ENCODE assay signal across 14 cellular contexts in the genomic region with DNA sequence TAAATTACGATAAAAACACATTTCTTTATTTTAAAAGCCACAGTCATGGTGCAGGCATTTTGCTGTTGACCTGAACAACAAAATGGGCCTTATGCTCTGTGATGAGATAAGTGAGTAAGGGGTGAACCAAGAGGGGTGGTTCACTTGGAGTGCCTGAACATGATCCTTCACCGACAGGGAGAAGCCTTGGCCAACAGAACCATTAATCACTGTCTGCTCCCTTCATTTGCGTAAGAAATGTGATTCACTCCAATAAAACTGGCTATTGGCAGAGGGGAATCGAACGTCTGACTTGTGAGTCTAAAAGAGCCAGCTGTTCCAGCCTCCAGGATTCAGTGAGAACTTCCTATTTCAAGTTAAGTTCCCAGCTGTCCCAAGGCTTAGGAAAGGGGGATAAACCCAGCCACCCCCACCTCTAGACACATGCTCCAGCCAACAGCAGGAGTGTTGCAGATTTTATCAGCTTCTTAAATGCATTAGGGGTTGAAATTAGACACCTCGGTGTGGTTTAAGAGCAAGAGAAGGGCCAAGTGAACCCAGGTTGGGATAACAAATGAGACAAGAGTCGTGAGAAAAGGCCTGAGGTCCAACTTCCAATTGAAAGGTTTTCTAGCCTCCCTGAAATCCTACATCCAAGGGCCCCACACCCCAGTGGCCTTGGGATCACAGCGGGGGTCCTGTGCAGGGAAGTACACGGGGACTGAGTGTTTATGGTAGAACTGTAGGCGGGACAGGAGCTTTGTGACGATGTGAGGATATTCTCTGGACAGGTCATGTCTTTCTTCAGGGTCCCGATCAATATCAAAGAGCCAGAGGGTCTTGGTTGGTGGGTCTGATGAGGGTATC.
DNase-seq lines count a peak whose midpoint lies in the region; ATAC-seq and TF ChIP-seq lines count a peak whose summit lies in the region.
"Had no signal": no experiment of that assay in that cellular context is flagged by ENCODE, and none has a peak within 500 bp of the region (broad histone marks: within the 10 kb centered on the region; RNA-seq: fewer than 3 reads in every experiment).

No MANE protein-coding gene starts in this region.

- peak; percentile 69 for ATAC-seq in gastroesophageal sphincter
- peak; percentile 47 to 67 for ATAC-seq in upper lobe of left lung (ENCODE audit: low FRiP score in 2 of 2)
- ATAC-seq in GM18909 (IDR thresholded peaks at IDR 0.05; ENCODE audit: poor library complexity, unreplicated experiment), result no peak

- no peak overlapping the region for H3K4me2 ChIP-seq in SK-N-SH
- H3K4me2 ChIP-seq: neural progenitor cell had no signal

- no peak overlapping the region for H3K9ac ChIP-seq in SK-N-SH
- H3K9ac ChIP-seq: neural progenitor cell had no signal

- DNase-seq in MCF 10A (ENCODE audit: unreplicated experiment), result peak; percentile 87
- DNase-seq in breast epithelium (ENCODE audit: low spot score in 2 of 2), result no peak
- DNase-seq in SK-N-SH, result no peak
- DNase-seq in upper lobe of left lung, result no peak
- DNase-seq in tibial nerve (ENCODE audit: low spot score in 2 of 2), result no peak
- DNase-seq in Calu3, result no peak
- DNase-seq: activated gamma-delta T cell treated with Interleukin-2 at 50 U/mL for 16 hours; dorsolateral prefrontal cortex; NCI-H2081; RPMI8226; stimulated activated CD4-positive, alpha-beta T cell treated with anti-CD3 and anti-CD28 coated beads, Interleukin-2, amount 100 ng/mL, for 48 hours had no signal

- H3K27ac Mint-ChIP-seq in MCF 10A (ENCODE audit: low read depth, unreplicated experiment), result peak overlapping the region; percentile 16
- H3K27ac Mint-ChIP-seq in Calu3 (ENCODE audit: unreplicated experiment), result no peak overlapping the region
- H3K27ac Mint-ChIP-seq: neural progenitor cell had no signal

- peaks cover 0 to 4% of the 10 kb centered on the region in 2 donors for H3K9me3 ChIP-seq in breast epithelium
- 0 out of 2 replicates have a peak, but pooled peaks cover 3% of the 10 kb centered on the region for H3K9me3 ChIP-seq in SK-N-SH
- H3K9me3 ChIP-seq in gastroesophageal sphincter, result peaks cover 0 to 9% (median 0%) of the 10 kb centered on the region in 3 donors
- H3K9me3 ChIP-seq in upper lobe of left lung, result no peaks in the 10 kb centered on the region
- H3K9me3 ChIP-seq in tibial nerve, result peaks cover 0 to 6% (median 0%) of the 10 kb centered on the region in 4 donors

- H3K9me3 Mint-ChIP-seq in MCF 10A (ENCODE audit: unreplicated experiment), result no peaks in the 10 kb centered on the region
- H3K9me3 Mint-ChIP-seq in Calu3 (ENCODE audit: low read depth, unreplicated experiment), result no peaks in the 10 kb centered on the region
- H3K9me3 Mint-ChIP-seq: neural progenitor cell had no signal

- CTCF ChIA-PET in MCF 10A (lab: Yijun Ruan, JAX) (interaction anchor here (0.6 to 1.0 kb wide), 4 partner anchors 83 to 374 kb away, joined by 3 to 4 read pairs (median 3); no protein-coding TSS in a partner anchor), SK-N-SH (lab: Yijun Ruan, JAX) (no interaction called here), Calu3 (lab: Charles Lee) (no interaction called here)

- H3K27me3 ChIP-seq in breast epithelium (no peaks in the 10 kb centered on the region), SK-N-SH (ENCODE audit: insufficient read depth) (no peaks in the 10 kb centered on the region), gastroesophageal sphincter (no peaks in the 10 kb centered on the region), upper lobe of left lung (no peaks in the 10 kb centered on the region), tibial nerve (no peaks in the 10 kb centered on the region)
- H3K27me3 ChIP-seq: dorsolateral prefrontal cortex, neural progenitor cell had no signal

- WGBS in SK-N-SH (ENCODE audit: low lambda C conversion rate), result 65% methylated on average over 12 of the region's 12 CpGs
- WGBS in gastroesophageal sphincter (ENCODE audit: low coverage in 1 of 2), 2 donors, result 51 to 90% methylated on average over 9 to 11 of the region's 12 CpGs
- 75 to 79% methylated on average over 12 of the region's 12 CpGs for WGBS in upper lobe of left lung, 2 donors
- 77 to 81% methylated on average over 12 of the region's 12 CpGs for WGBS in tibial nerve, 2 donors

- intact Hi-C loops in MCF 10A (cut with micrococcal nuclease) (loop anchor here (10.0 kb wide), 1 partner anchor 135 kb away; a partner anchor contains a TSS), breast epithelium (cut with DNase I; ENCODE audit: low total_unique reads) (no loop called here), Calu3 (cut with micrococcal nuclease; ENCODE audit: unreplicated experiment) (no loop called here)

- TF ChIP-seq CTCF in MCF 10A (IDR thresholded peaks at IDR 0.05; ENCODE audit: unreplicated experiment) (no peak), breast epithelium (IDR thresholded peaks at IDR 0.05) (no peak), SK-N-SH (IDR thresholded peaks at IDR 0.05) (no peak), gastroesophageal sphincter (IDR thresholded peaks at IDR 0.05) (no peak), upper lobe of left lung (IDR thresholded peaks at IDR 0.05) (no peak), tibial nerve (IDR thresholded peaks at IDR 0.05) (no peak), Calu3 (IDR thresholded peaks at IDR 0.05; ENCODE audit: unreplicated experiment) (no peak)

- H3K4me1 Mint-ChIP-seq in MCF 10A (ENCODE audit: insufficient read depth, unreplicated experiment) (peaks cover 18% of the 10 kb centered on the region), Calu3 (ENCODE audit: low read depth, unreplicated experiment) (no peaks in the 10 kb centered on the region)

- H2AFZ ChIP-seq in SK-N-SH (ENCODE audit: low read depth), result no peak overlapping the region
- H2AFZ ChIP-seq: neural progenitor cell had no signal

- H3K36me3 Mint-ChIP-seq in MCF 10A (ENCODE audit: insufficient read depth, unreplicated experiment) (no peaks in the 10 kb centered on the region), Calu3 (ENCODE audit: insufficient read depth, unreplicated experiment) (no peaks in the 10 kb centered on the region)

- no peak overlapping the region for H3K4me3 Mint-ChIP-seq in MCF 10A (ENCODE audit: unreplicated experiment)
- H3K4me3 Mint-ChIP-seq in Calu3 (ENCODE audit: low read depth, unreplicated experiment), result no peak overlapping the region
- H3K4me3 Mint-ChIP-seq: neural progenitor cell had no signal

- H3K4me1 ChIP-seq in breast epithelium (no peaks in the 10 kb centered on the region), SK-N-SH (ENCODE audit: control insufficient read depth in 1 of 2, insufficient read depth in 2 of 2, low read depth in 1 of 2, low read length in 1 of 2) (peaks cover 2 to 3% of the 10 kb centered on the region in 2 experiments; a peak in 2 of 4 replicates), gastroesophageal sphincter (peaks cover 0 to 10% (median 0%) of the 10 kb centered on the region in 3 donors), upper lobe of left lung (no peaks in the 10 kb centered on the region), tibial nerve (no peaks in the 10 kb centered on the region)
- H3K4me1 ChIP-seq: neural progenitor cell had no signal

- no peak for TF ChIP-seq EP300 in SK-N-SH (IDR thresholded peaks at IDR 0.05; ENCODE audit: borderline replicate concordance in 1 of 2, low read depth in 1 of 2, low read length in 1 of 2)
- no peak for TF ChIP-seq EP300 in gastroesophageal sphincter (IDR thresholded peaks at IDR 0.05)
- no peak for TF ChIP-seq EP300 in upper lobe of left lung (IDR thresholded peaks at IDR 0.05)
- TF ChIP-seq EP300 in tibial nerve (IDR thresholded peaks at IDR 0.05), result no peak

- peaks cover 5% of the 10 kb centered on the region for H3F3A ChIP-seq in SK-N-SH (replicated peaks; ENCODE audit: insufficient read depth)

- no peaks in the 10 kb centered on the region for H3K79me2 ChIP-seq in SK-N-SH (ENCODE audit: insufficient read depth)

- no peaks in the 10 kb centered on the region for H3K36me3 ChIP-seq in breast epithelium
- H3K36me3 ChIP-seq in SK-N-SH (replicated peaks in 1 of 2; ENCODE audit: control insufficient read depth in 1 of 2, insufficient read depth in 2 of 2, low read length in 1 of 2), result no peaks in the 10 kb centered on the region
- peaks cover 0 to 24% of the 10 kb centered on the region in 2 donors for H3K36me3 ChIP-seq in gastroesophageal sphincter
- no peaks in the 10 kb centered on the region for H3K36me3 ChIP-seq in upper lobe of left lung
- H3K36me3 ChIP-seq in tibial nerve, result peaks cover 0 to 25% (median 0%) of the 10 kb centered on the region in 3 donors
- H3K36me3 ChIP-seq: neural progenitor cell had no signal

- no peak for TF ChIP-seq RAD21 in SK-N-SH (IDR thresholded peaks at IDR 0.05; ENCODE audit: low read length)

- no TSS peak for BruUV-seq in MCF 10A (replicated peaks; lab: Mats Ljungman, UMichigan)
- no TSS peak for BruUV-seq in Calu3 (replicated peaks; lab: Mats Ljungman, UMichigan)

- POLR2A ChIA-PET in MCF 10A (lab: Yijun Ruan, JAX) (no interaction called here), SK-N-SH (lab: Yijun Ruan, JAX) (no interaction called here)

- no peaks in the 10 kb centered on the region for H3K9me2 ChIP-seq in SK-N-SH

- no peak overlapping the region for H3K4me3 ChIP-seq in breast epithelium
- no peak overlapping the region for H3K4me3 ChIP-seq in SK-N-SH (ENCODE audit: low read depth in 2 of 2, low read length in 1 of 2)
- H3K4me3 ChIP-seq in gastroesophageal sphincter, result no peak overlapping the region
- H3K4me3 ChIP-seq in upper lobe of left lung, result no peak overlapping the region
- H3K4me3 ChIP-seq in tibial nerve, result no peak overlapping the region
- H3K4me3 ChIP-seq: dorsolateral prefrontal cortex, neural progenitor cell had no signal

- H3K27me3 Mint-ChIP-seq in MCF 10A (ENCODE audit: insufficient read depth, unreplicated experiment), result no peaks in the 10 kb centered on the region
- no peaks in the 10 kb centered on the region for H3K27me3 Mint-ChIP-seq in Calu3 (ENCODE audit: unreplicated experiment)

- H3K27ac ChIP-seq in breast epithelium, result no peak overlapping the region
- H3K27ac ChIP-seq in SK-N-SH (ENCODE audit: low read depth in 2 of 2, low read length in 1 of 2), result peak overlapping the region in 1 of 2 experiments; percentile 5; a peak in 1 of 4 replicates
- H3K27ac ChIP-seq in gastroesophageal sphincter, result peak overlapping the region in 2 of 4 donors; percentile 42 to 47
- H3K27ac ChIP-seq in upper lobe of left lung, result no peak overlapping the region
- H3K27ac ChIP-seq in tibial nerve, result no peak overlapping the region
- H3K27ac ChIP-seq: dorsolateral prefrontal cortex, neural progenitor cell had no signal

- H4K20me1 ChIP-seq in SK-N-SH (ENCODE audit: insufficient read depth), result no peaks in the 10 kb centered on the region

- TF ChIP-seq POLR2A in breast epithelium (IDR thresholded peaks at IDR 0.05), result no peak
- no peak for TF ChIP-seq POLR2A in gastroesophageal sphincter (IDR thresholded peaks at IDR 0.05)
- TF ChIP-seq POLR2A in upper lobe of left lung (IDR thresholded peaks at IDR 0.05), result no peak
- TF ChIP-seq POLR2A in tibial nerve (IDR thresholded peaks at IDR 0.05), result no peak
